ENCODE assay signal across 1 cellular context in genomic region chr21:42781150-42781980, GRCh38.
TF ChIP-seq lines count a peak whose summit lies in the region.

No MANE protein-coding gene starts in this region.

TF ChIP-seq in HepG2, 621 proteins besides CTCF, POLR2A, EP300 and RAD21 (continued from another document and continues in another):
- TF ChIP-seq ZMYM3 (CRISPR knock-in tag; IDR thresholded peaks at IDR 0.05) (peak; percentile 31; the same call in 1 of the 2 replicates), TEAD2 (CRISPR knock-in tag; IDR thresholded peaks at IDR 0.05) (no peak), RBM39 (IDR thresholded peaks at IDR 0.05; ENCODE audit: low read depth, low read length, poor library complexity, severe bottlenecking) (peak; percentile 73), RORA (CRISPR knock-in tag; IDR thresholded peaks at IDR 0.05) (no peak), HNRNPK (IDR thresholded peaks at IDR 0.05; ENCODE audit: low read depth, low read length, poor library complexity, severe bottlenecking) (peak; percentile 95), ZNF644 (CRISPR knock-in tag; IDR thresholded peaks at IDR 0.05; ENCODE audit: low read depth) (no peak), ZNF780A (CRISPR knock-in tag; IDR thresholded peaks at IDR 0.05) (no peak), ZNF547 (CRISPR knock-in tag; IDR thresholded peaks at IDR 0.05) (no peak; the same call in 1 of the 2 replicates), JUN (CRISPR knock-in tag; IDR thresholded peaks at IDR 0.05) (no peak), RFX1 (IDR thresholded peaks at IDR 0.05) (no peak), KLF11 (CRISPR knock-in tag; IDR thresholded peaks at IDR 0.05) (no peak), HNF1A (IDR thresholded peaks at IDR 0.05; ENCODE audit: low read depth) (no peak), HNF1A (CRISPR knock-in tag; IDR thresholded peaks at IDR 0.05; ENCODE audit: borderline replicate concordance) (no peak), TARDBP (CRISPR knock-in tag; IDR thresholded peaks at IDR 0.05) (no peak; the same call in 1 of the 2 replicates), ISL2 (CRISPR knock-in tag; IDR thresholded peaks at IDR 0.05) (no peak), ZNF30 (CRISPR knock-in tag; IDR thresholded peaks at IDR 0.05) (no peak), GMEB1 (CRISPR knock-in tag; IDR thresholded peaks at IDR 0.05; ENCODE audit: borderline replicate concordance) (no peak), ARNT2 (CRISPR knock-in tag; IDR thresholded peaks at IDR 0.05; ENCODE audit: low read depth) (no peak), FOXP4 (CRISPR knock-in tag; IDR thresholded peaks at IDR 0.05) (no peak), PAX8 (CRISPR knock-in tag; IDR thresholded peaks at IDR 0.05; ENCODE audit: borderline replicate concordance) (no peak), FOXP1 (IDR thresholded peaks at IDR 0.05) (no peak), FOXP1 (CRISPR knock-in tag; IDR thresholded peaks at IDR 0.05) (no peak), AGO2 (optimal IDR thresholded peaks at IDR 0.05; ENCODE audit: low read depth, low read length) (no peak)
- TF ChIP-seq, protein P1, sequence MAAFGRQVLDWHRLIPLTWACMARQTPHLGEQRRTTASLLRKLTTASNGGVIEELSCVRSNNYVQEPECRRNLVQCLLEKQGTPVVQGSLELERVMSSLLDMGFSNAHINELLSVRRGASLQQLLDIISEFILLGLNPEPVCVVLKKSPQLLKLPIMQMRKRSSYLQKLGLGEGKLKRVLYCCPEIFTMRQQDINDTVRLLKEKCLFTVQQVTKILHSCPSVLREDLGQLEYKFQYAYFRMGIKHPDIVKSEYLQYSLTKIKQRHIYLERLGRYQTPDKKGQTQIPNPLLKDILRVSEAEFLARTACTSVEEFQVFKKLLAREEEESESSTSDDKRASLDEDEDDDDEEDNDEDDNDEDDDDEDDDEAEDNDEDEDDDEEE (CRISPR knock-in tag; IDR thresholded peaks at IDR 0.05), result no peak
- TF ChIP-seq, protein P2, sequence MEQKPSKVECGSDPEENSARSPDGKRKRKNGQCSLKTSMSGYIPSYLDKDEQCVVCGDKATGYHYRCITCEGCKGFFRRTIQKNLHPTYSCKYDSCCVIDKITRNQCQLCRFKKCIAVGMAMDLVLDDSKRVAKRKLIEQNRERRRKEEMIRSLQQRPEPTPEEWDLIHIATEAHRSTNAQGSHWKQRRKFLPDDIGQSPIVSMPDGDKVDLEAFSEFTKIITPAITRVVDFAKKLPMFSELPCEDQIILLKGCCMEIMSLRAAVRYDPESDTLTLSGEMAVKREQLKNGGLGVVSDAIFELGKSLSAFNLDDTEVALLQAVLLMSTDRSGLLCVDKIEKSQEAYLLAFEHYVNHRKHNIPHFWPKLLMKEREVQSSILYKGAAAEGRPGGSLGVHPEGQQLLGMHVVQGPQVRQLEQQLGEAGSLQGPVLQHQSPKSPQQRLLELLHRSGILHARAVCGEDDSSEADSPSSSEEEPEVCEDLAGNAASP (CRISPR knock-in tag; IDR thresholded peaks at IDR 0.05; ENCODE audit: borderline replicate concordance), result no peak
- TF ChIP-seq, protein P3, sequence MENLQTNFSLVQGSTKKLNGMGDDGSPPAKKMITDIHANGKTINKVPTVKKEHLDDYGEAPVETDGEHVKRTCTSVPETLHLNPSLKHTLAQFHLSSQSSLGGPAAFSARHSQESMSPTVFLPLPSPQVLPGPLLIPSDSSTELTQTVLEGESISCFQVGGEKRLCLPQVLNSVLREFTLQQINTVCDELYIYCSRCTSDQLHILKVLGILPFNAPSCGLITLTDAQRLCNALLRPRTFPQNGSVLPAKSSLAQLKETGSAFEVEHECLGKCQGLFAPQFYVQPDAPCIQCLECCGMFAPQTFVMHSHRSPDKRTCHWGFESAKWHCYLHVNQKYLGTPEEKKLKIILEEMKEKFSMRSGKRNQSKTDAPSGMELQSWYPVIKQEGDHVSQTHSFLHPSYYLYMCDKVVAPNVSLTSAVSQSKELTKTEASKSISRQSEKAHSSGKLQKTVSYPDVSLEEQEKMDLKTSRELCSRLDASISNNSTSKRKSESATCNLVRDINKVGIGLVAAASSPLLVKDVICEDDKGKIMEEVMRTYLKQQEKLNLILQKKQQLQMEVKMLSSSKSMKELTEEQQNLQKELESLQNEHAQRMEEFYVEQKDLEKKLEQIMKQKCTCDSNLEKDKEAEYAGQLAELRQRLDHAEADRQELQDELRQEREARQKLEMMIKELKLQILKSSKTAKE (CRISPR knock-in tag; IDR thresholded peaks at IDR 0.05; ENCODE audit: borderline replicate concordance), result no peak
- TF ChIP-seq, protein P4, sequence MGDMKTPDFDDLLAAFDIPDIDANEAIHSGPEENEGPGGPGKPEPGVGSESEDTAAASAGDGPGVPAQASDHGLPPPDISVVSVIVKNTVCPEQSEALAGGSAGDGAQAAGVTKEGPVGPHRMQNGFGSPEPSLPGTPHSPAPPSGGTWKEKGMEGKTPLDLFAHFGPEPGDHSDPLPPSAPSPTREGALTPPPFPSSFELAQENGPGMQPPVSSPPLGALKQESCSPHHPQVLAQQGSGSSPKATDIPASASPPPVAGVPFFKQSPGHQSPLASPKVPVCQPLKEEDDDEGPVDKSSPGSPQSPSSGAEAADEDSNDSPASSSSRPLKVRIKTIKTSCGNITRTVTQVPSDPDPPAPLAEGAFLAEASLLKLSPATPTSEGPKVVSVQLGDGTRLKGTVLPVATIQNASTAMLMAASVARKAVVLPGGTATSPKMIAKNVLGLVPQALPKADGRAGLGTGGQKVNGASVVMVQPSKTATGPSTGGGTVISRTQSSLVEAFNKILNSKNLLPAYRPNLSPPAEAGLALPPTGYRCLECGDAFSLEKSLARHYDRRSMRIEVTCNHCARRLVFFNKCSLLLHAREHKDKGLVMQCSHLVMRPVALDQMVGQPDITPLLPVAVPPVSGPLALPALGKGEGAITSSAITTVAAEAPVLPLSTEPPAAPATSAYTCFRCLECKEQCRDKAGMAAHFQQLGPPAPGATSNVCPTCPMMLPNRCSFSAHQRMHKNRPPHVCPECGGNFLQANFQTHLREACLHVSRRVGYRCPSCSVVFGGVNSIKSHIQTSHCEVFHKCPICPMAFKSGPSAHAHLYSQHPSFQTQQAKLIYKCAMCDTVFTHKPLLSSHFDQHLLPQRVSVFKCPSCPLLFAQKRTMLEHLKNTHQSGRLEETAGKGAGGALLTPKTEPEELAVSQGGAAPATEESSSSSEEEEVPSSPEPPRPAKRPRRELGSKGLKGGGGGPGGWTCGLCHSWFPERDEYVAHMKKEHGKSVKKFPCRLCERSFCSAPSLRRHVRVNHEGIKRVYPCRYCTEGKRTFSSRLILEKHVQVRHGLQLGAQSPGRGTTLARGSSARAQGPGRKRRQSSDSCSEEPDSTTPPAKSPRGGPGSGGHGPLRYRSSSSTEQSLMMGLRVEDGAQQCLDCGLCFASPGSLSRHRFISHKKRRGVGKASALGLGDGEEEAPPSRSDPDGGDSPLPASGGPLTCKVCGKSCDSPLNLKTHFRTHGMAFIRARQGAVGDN (CRISPR knock-in tag; IDR thresholded peaks at IDR 0.05), result peak; percentile 94
- TF ChIP-seq, protein P5, sequence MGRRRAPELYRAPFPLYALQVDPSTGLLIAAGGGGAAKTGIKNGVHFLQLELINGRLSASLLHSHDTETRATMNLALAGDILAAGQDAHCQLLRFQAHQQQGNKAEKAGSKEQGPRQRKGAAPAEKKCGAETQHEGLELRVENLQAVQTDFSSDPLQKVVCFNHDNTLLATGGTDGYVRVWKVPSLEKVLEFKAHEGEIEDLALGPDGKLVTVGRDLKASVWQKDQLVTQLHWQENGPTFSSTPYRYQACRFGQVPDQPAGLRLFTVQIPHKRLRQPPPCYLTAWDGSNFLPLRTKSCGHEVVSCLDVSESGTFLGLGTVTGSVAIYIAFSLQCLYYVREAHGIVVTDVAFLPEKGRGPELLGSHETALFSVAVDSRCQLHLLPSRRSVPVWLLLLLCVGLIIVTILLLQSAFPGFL (CRISPR knock-in tag; IDR thresholded peaks at IDR 0.05), result no peak
- TF ChIP-seq, protein P6, sequence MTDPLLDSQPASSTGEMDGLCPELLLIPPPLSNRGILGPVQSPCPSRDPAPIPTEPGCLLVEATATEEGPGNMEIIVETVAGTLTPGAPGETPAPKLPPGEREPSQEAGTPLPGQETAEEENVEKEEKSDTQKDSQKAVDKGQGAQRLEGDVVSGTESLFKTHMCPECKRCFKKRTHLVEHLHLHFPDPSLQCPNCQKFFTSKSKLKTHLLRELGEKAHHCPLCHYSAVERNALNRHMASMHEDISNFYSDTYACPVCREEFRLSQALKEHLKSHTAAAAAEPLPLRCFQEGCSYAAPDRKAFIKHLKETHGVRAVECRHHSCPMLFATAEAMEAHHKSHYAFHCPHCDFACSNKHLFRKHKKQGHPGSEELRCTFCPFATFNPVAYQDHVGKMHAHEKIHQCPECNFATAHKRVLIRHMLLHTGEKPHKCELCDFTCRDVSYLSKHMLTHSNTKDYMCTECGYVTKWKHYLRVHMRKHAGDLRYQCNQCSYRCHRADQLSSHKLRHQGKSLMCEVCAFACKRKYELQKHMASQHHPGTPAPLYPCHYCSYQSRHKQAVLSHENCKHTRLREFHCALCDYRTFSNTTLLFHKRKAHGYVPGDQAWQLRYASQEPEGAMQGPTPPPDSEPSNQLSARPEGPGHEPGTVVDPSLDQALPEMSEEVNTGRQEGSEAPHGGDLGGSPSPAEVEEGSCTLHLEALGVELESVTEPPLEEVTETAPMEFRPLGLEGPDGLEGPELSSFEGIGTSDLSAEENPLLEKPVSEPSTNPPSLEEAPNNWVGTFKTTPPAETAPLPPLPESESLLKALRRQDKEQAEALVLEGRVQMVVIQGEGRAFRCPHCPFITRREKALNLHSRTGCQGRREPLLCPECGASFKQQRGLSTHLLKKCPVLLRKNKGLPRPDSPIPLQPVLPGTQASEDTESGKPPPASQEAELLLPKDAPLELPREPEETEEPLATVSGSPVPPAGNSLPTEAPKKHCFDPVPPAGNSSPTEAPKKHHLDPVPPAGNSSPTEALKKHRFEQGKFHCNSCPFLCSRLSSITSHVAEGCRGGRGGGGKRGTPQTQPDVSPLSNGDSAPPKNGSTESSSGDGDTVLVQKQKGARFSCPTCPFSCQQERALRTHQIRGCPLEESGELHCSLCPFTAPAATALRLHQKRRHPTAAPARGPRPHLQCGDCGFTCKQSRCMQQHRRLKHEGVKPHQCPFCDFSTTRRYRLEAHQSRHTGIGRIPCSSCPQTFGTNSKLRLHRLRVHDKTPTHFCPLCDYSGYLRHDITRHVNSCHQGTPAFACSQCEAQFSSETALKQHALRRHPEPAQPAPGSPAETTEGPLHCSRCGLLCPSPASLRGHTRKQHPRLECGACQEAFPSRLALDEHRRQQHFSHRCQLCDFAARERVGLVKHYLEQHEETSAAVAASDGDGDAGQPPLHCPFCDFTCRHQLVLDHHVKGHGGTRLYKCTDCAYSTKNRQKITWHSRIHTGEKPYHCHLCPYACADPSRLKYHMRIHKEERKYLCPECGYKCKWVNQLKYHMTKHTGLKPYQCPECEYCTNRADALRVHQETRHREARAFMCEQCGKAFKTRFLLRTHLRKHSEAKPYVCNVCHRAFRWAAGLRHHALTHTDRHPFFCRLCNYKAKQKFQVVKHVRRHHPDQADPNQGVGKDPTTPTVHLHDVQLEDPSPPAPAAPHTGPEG (CRISPR knock-in tag; IDR thresholded peaks at IDR 0.05), result no peak
